In the genomic region with DNA sequence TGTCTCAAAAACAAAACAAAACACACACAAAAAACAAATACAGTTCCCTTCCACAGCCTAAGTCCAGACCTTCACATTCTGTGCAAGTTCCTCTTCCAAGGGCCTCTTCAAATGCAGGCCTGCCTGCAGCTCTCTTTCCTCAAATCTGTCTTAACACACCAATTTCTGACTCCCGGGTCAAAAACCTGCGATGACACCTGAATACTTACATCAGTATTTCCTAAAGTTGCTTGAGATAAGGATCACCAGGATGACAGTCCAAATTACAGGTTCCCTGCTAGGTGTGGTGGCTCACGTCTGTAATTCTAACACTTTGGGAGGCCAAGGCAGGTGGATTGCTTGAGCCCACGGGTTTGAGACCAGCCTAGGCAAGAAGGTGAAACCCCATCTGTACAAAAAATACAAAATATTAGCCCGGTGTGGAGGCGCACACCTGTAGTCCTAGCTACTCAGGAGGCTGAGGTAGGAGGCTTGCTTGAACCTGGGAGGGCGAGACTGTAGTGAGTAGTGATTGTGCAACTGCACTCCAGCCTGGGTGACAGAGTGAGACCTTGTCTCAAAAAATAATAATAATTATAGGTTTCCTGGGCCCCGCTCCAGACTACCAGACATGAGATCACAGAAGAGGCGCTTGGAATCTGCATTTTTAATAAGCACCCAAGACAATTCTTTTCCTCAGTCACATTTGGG, we compare ENCODE assay signal across 15 cellular contexts. TPM values are rescaled to one million over a fixed set of nuclear protein-coding genes. Genes with fewer than 3 reads are reported as not detected.
DNase-seq lines count a peak whose midpoint lies in the region; ATAC-seq and TF ChIP-seq lines count a peak whose summit lies in the region.
"Had no signal": no experiment of that assay in that cellular context is flagged by ENCODE, and none has a peak within 500 bp of the region (broad histone marks: within the 10 kb centered on the region; RNA-seq: fewer than 3 reads in every experiment).

No MANE protein-coding gene starts in this region.

- no peak for TF ChIP-seq POLR2A in esophagus muscularis mucosa (IDR thresholded peaks at IDR 0.05; ENCODE audit: low read depth)
- no peak for TF ChIP-seq POLR2A in prostate gland (IDR thresholded peaks at IDR 0.05)

- H3K36me3 ChIP-seq in esophagus muscularis mucosa (no peaks in the 10 kb centered on the region), prostate gland (no peaks in the 10 kb centered on the region), mucosa of descending colon (ENCODE audit: low read depth) (no peaks in the 10 kb centered on the region)

- WGBS in right cardiac atrium, result 93% methylated on average over 9 of the region's 9 CpGs
- WGBS in esophagus muscularis mucosa, result 94% methylated on average over 9 of the region's 9 CpGs
- 85% methylated on average over 9 of the region's 9 CpGs for WGBS in prostate gland

- CTCF ChIA-PET in Calu3 (lab: Charles Lee), result interaction anchor here (0.6 kb wide), 1 partner anchor 41 kb away, joined by 3 read pairs; no protein-coding TSS in a partner anchor

- TF ChIP-seq CTCF in esophagus muscularis mucosa (IDR thresholded peaks at IDR 0.05), result no peak
- no peak for TF ChIP-seq CTCF in prostate gland (IDR thresholded peaks at IDR 0.05)
- TF ChIP-seq CTCF in mucosa of descending colon (IDR thresholded peaks at IDR 0.05), result no peak
- no peak for TF ChIP-seq CTCF in Calu3 (IDR thresholded peaks at IDR 0.05; ENCODE audit: unreplicated experiment)

- no peaks in the 10 kb centered on the region for H3K27me3 ChIP-seq in right cardiac atrium (ENCODE audit: control insufficient read depth, insufficient read depth)
- no peaks in the 10 kb centered on the region for H3K27me3 ChIP-seq in esophagus muscularis mucosa
- no peaks in the 10 kb centered on the region for H3K27me3 ChIP-seq in prostate gland (replicated peaks; ENCODE audit: insufficient read depth)

- intact Hi-C loops in right cardiac atrium (cut with DNase I), result no loop called here
- intact Hi-C loops in cardiac septum (cut with DNase I), result no loop called here
- intact Hi-C loops in esophagus muscularis mucosa (cut with DNase I), result no loop called here
- intact Hi-C loops in prostate gland (cut with DNase I), result no loop called here
- intact Hi-C loops in mucosa of descending colon (cut with DNase I, micrococcal nuclease), result no loop called here
- intact Hi-C loops in Calu3 (cut with micrococcal nuclease; ENCODE audit: unreplicated experiment), result no loop called here

- H3K4me3 Mint-ChIP-seq in Calu3 (ENCODE audit: low read depth, unreplicated experiment), result no peak overlapping the region

- no TSS peak for BruUV-seq in Calu3 (replicated peaks; lab: Mats Ljungman, UMichigan)

- no peak for ATAC-seq in right cardiac atrium
- no peak for ATAC-seq in mucosa of descending colon
- no peak for ATAC-seq in GM19035 (IDR thresholded peaks at IDR 0.05; ENCODE audit: unreplicated experiment)
- ATAC-seq: stimulated activated naive CD8-positive, alpha-beta T cell treated with anti-CD3 and anti-CD28 coated beads, Interleukin-15, Interleukin-2, amounts not matched to agents 100 U/mL and 50 U/mL, for 24 hours had no signal

- TF ChIP-seq EP300 in esophagus muscularis mucosa (IDR thresholded peaks at IDR 0.05), result no peak

- no peaks in the 10 kb centered on the region for H3K9me3 Mint-ChIP-seq in Calu3 (ENCODE audit: low read depth, unreplicated experiment)

- no peak overlapping the region for H3K4me3 ChIP-seq in right cardiac atrium (ENCODE audit: low read length)
- no peak overlapping the region for H3K4me3 ChIP-seq in esophagus muscularis mucosa
- no peak overlapping the region for H3K4me3 ChIP-seq in prostate gland
- no peak overlapping the region for H3K4me3 ChIP-seq in mucosa of descending colon

- no peaks in the 10 kb centered on the region for H3K27me3 Mint-ChIP-seq in Calu3 (ENCODE audit: unreplicated experiment)

- H3K4me1 ChIP-seq in right cardiac atrium (ENCODE audit: control insufficient read depth, insufficient read depth, low read length) (peaks cover 2% of the 10 kb centered on the region), esophagus muscularis mucosa (peaks cover 22 to 34% (median 28%) of the 10 kb centered on the region in 4 donors), prostate gland (replicated peaks) (no peaks in the 10 kb centered on the region), mucosa of descending colon (ENCODE audit: low read depth) (no peaks in the 10 kb centered on the region)

- H3K4me1 Mint-ChIP-seq in Calu3 (ENCODE audit: low read depth, unreplicated experiment), result peaks cover 20% of the 10 kb centered on the region

- peaks cover 2% of the 10 kb centered on the region for H3K36me3 Mint-ChIP-seq in Calu3 (ENCODE audit: insufficient read depth, unreplicated experiment)

- no peak for DNase-seq in right cardiac atrium
- DNase-seq in cardiac septum (ENCODE audit: low spot score), result no peak
- DNase-seq in esophagus muscularis mucosa (ENCODE audit: extremely low spot score), result no peak
- DNase-seq in prostate gland (ENCODE audit: low spot score), result no peak
- DNase-seq in mucosa of descending colon, result no peak
- DNase-seq in Calu3, result no peak
- no peak for DNase-seq in GM03348 (ENCODE audit: low spot score)
- DNase-seq: activated gamma-delta T cell treated with Interleukin-2 at 50 U/mL for 16 hours; NCI-H2107; NCI-H526 treated with DMSO at 0.1 percent for 48 hours; stimulated activated CD4-positive, alpha-beta T cell treated with anti-CD3 and anti-CD28 coated beads, Interleukin-15, amount 100 ng/mL, for 24 hours; stimulated activated naive CD8-positive, alpha-beta T cell treated with anti-CD3 and anti-CD28 coated beads, Interleukin-15, Interleukin-2, amounts not matched to agents 100 U/mL and 50 U/mL, for 24 hours had no signal

- H3K27ac ChIP-seq in right cardiac atrium (ENCODE audit: low read length) (peak overlapping the region; percentile 70), esophagus muscularis mucosa (replicated peaks in 1 of 4) (peak overlapping the region; percentile 27 to 57 (median 42)), prostate gland (peak overlapping the region; percentile 47 to 49)

- no peak overlapping the region for H3K27ac Mint-ChIP-seq in Calu3 (ENCODE audit: unreplicated experiment)

- H3K9me3 ChIP-seq in right cardiac atrium (ENCODE audit: control insufficient read depth, low read length), result no peaks in the 10 kb centered on the region
- no peaks in the 10 kb centered on the region for H3K9me3 ChIP-seq in esophagus muscularis mucosa
- no peaks in the 10 kb centered on the region for H3K9me3 ChIP-seq in prostate gland
- H3K9me3 ChIP-seq in mucosa of descending colon, result no peaks in the 10 kb centered on the region

RNA-seq across cellular contexts. Expression of a gene that starts 8.8 kb away (rescaled TPM):
- total RNA-seq in right cardiac atrium, result 1 to 10 TPM; 2.5 to 5.2 (median 3.5) TPM
- polyA plus RNA-seq in right cardiac atrium, result 0.93 TPM
- 3.7 TPM for total RNA-seq in cardiac septum
- 1 to 10 TPM in 3 of 4 donors, under 1 TPM in 1; 0.99 to 4.2 (median 2.8) TPM for total RNA-seq in esophagus muscularis mucosa
- 10 to 100 TPM in 1 of 2 donors, 1 to 10 TPM in 1; 8.3 to 14.4 TPM for total RNA-seq in prostate gland
- 10 to 100 TPM; 16.8 to 35.1 (median 29.2) TPM for total RNA-seq in mucosa of descending colon
- 114 and 127 TPM in 2 replicates for total RNA-seq in Calu3 (2022)

RNA-seq across cellular contexts. Expression of a gene that starts 31.3 kb away (rescaled TPM):
- total RNA-seq in right cardiac atrium (1 to 10 TPM; 2.1 to 6.9 (median 2.9) TPM), cardiac septum (3.4 TPM), esophagus muscularis mucosa (10 to 100 TPM in 3 of 4 donors, 1 to 10 TPM in 1; 6.1 to 25.7 (median 15.3) TPM), prostate gland (10 to 100 TPM in 1 of 2 donors, under 1 TPM in 1; 0.55 to 11.3 TPM), mucosa of descending colon (10 to 100 TPM in 1 of 3 donors, 1 to 10 TPM in 2; 2.2 to 13.4 (median 5.8) TPM), Calu3 (2022) (2.8 and 4.0 TPM in 2 replicates)
- 12.9 TPM for polyA plus RNA-seq in right cardiac atrium
- total RNA-seq: pulmonary artery endothelial cell, SK-MEL-5 had no signal
